28 cellular contexts compared by ENCODE assay signal in the genomic region with DNA sequence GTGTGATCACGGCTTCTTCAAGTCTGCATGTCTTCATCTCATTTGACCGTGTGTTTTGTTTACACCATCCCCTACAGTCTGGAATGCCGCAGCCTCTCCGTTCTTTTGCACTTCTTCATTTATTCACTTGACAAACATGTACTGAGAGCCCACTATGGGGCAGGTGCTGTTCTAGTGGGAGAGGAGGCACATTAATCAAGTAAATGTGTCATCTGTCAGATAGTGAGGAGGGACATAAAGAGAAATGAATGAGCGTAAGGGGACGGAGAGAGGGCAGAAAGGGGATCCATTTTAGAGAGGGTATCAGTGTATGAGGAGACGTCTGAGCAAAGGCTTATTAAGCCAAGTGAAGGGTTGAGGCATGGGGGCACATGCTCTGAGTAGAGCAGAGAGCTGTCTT.
"Had no signal": no experiment of that assay in that cellular context is flagged by ENCODE, and none has a peak within 500 bp of the region (broad histone marks: within the 10 kb centered on the region; RNA-seq: fewer than 3 reads in every experiment).

No MANE protein-coding gene starts in this region.

- H3K9me3 Mint-ChIP-seq: mesothelial cell of epicardium; natural killer cell; nephron progenitor cell; neural progenitor cell; stimulated activated effector memory CD8-positive, alpha-beta T cell treated with anti-CD3 and anti-CD28 coated beads, Interleukin-12 subunit alpha, Interleukin-12 subunit beta, amount 100 ng/mL, for 72 hours; stimulated activated naive CD8-positive, alpha-beta T cell treated with anti-CD3 and anti-CD28 coated beads, Interleukin-15, amount 100 ng/mL, for 72 hours had no signal

- H3K36me3 Mint-ChIP-seq: mesothelial cell of epicardium; naive B cell; natural killer cell; neural progenitor cell; stimulated activated effector memory CD8-positive, alpha-beta T cell treated with anti-CD3 and anti-CD28 coated beads, Interleukin-12 subunit alpha, Interleukin-12 subunit beta, amount 100 ng/mL, for 72 hours had no signal

- H2AFZ ChIP-seq: hepatocyte, neural progenitor cell, parathyroid adenoma had no signal

- H3K27me3 Mint-ChIP-seq: stimulated activated naive CD8-positive, alpha-beta T cell treated with anti-CD3 and anti-CD28 coated beads, Interleukin-15, amount 100 ng/mL, for 72 hours had no signal

- H3K27me3 ChIP-seq: hepatocyte, neural progenitor cell, testis, thyroid gland, transverse colon, upper lobe of left lung had no signal

- H3K4me1 Mint-ChIP-seq: mesothelial cell of epicardium; natural killer cell; stimulated activated effector memory CD8-positive, alpha-beta T cell treated with anti-CD3 and anti-CD28 coated beads, Interleukin-12 subunit alpha, Interleukin-12 subunit beta, amount 100 ng/mL, for 72 hours; stimulated activated naive CD8-positive, alpha-beta T cell treated with anti-CD3 and anti-CD28 coated beads, Interleukin-15, amount 100 ng/mL, for 72 hours had no signal

- H3K27ac Mint-ChIP-seq: mesothelial cell of epicardium; natural killer cell; nephron progenitor cell; neural progenitor cell; stimulated activated effector memory CD8-positive, alpha-beta T cell treated with anti-CD3 and anti-CD28 coated beads, Interleukin-12 subunit alpha, Interleukin-12 subunit beta, amount 100 ng/mL, for 72 hours; stimulated activated naive CD8-positive, alpha-beta T cell treated with anti-CD3 and anti-CD28 coated beads, Interleukin-15, amount 100 ng/mL, for 72 hours had no signal

- DNase-seq: heart right ventricle; islet precursor cell; left ventricle myocardium inferior; mesenchymal stem cell; naive B cell; natural killer cell; nephron progenitor cell; occipital lobe; retina; right cardiac atrium; stimulated activated CD4-positive, alpha-beta T cell treated with anti-CD3 and anti-CD28 coated beads, Interleukin-12 subunit alpha, Interleukin-12 subunit beta, amount 100 ng/mL, for 4 hours; stimulated activated CD4-positive, alpha-beta T cell treated with anti-CD3 and anti-CD28 coated beads, Interleukin-15, amount 100 ng/mL, for 24 hours; stimulated activated CD4-positive, alpha-beta T cell treated with anti-CD3 and anti-CD28 coated beads, Interleukin-2, amount 100 ng/mL, for 24 hours; stimulated activated CD4-positive, alpha-beta T cell treated with anti-CD3 and anti-CD28 coated beads, Interleukin-4, amount 100 ng/mL, for 1 hour; stimulated activated naive CD4-positive, alpha-beta T cell; stimulated activated naive CD8-positive, alpha-beta T cell treated with anti-CD3 and anti-CD28 coated beads, Interleukin-15, amount 100 ng/mL, for 72 hours; testis; thyroid gland; transverse colon; upper lobe of left lung had no signal

- H3K4me1 ChIP-seq: heart right ventricle, left ventricle myocardium inferior, parathyroid adenoma, testis, transverse colon had no signal

- H3K79me2 ChIP-seq: hepatocyte, parathyroid adenoma had no signal

- H3K4me3 ChIP-seq: heart right ventricle, hepatocyte, left ventricle myocardium inferior, neural progenitor cell, skin epidermis, testis, thyroid gland, transverse colon, upper lobe of left lung had no signal

- FAIRE-seq: urothelium cell line had no signal

- H3K9ac ChIP-seq: neural progenitor cell, parathyroid adenoma had no signal

- H3K4me3 Mint-ChIP-seq: mesothelial cell of epicardium; naive B cell; natural killer cell; nephron progenitor cell; neural progenitor cell; stimulated activated effector memory CD8-positive, alpha-beta T cell treated with anti-CD3 and anti-CD28 coated beads, Interleukin-12 subunit alpha, Interleukin-12 subunit beta, amount 100 ng/mL, for 72 hours; stimulated activated naive CD8-positive, alpha-beta T cell treated with anti-CD3 and anti-CD28 coated beads, Interleukin-15, amount 100 ng/mL, for 72 hours had no signal

- H3K36me3 ChIP-seq: heart right ventricle, left ventricle myocardium inferior, neural progenitor cell, neutrophil, thyroid gland, transverse colon, upper lobe of left lung had no signal

- H3K4me2 ChIP-seq: hepatocyte had no signal

- H3K9me3 ChIP-seq: heart right ventricle, left ventricle myocardium inferior, neutrophil, testis, thyroid gland, transverse colon, upper lobe of left lung had no signal

- H3K27ac ChIP-seq: heart right ventricle, hepatocyte, left ventricle myocardium inferior, neural progenitor cell, neutrophil, parathyroid adenoma, skin epidermis, testis, thyroid gland, transverse colon, upper lobe of left lung had no signal
